12 cellular contexts compared by ENCODE assay signal in the genomic region with DNA sequence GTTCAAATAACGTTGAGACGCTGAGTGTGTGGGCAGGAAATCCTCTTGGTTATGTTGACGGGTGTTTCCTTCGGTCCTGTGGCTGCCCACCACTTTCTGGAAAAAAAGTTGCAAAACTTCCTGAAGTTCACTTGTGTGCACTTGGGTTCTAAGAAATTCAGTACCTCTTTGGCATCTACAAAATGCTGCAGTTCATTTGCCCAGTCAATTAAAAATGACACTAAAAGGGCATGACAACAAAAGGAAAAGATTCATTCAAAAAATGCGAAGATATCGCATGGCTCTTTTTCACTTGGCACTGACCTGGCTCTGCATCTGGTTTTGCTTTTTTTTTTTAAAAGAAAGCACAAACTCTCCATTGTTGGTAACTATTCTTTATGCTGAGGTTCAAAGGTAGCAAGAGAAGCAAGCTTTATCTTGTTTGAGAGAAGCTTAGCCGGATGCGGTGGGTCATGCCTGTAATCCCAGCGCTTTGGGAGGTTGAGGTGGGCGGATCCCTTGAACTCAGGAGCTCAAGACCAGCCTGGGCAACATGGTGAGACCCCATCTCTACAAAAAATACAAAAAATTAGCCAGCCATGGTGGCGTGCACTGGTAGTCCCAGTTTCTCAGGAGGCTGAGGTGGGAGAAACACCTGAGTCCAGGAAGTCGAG. TPM values are rescaled to one million over a fixed set of nuclear protein-coding genes. Genes with fewer than 3 reads are reported as not detected.
A peak's percentile ranks its signal among the peaks of the same experiment; 100 is the strongest.
DNase-seq lines count a peak whose midpoint lies in the region; ATAC-seq and TF ChIP-seq lines count a peak whose summit lies in the region.
"Had no signal": no experiment of that assay in that cellular context is flagged by ENCODE, and none has a peak within 500 bp of the region (broad histone marks: within the 10 kb centered on the region; RNA-seq: fewer than 3 reads in every experiment).

No MANE protein-coding gene starts in this region.

- intact Hi-C loops in CD4-positive, alpha-beta T cell (cut with DNase I, micrococcal nuclease) = loop anchor here (1.0 to 5.0 kb wide), 2 partner anchors 9 to 369 kb away; no protein-coding TSS in a partner anchor

- H3K9me3 Mint-ChIP-seq in CD4-positive, alpha-beta T cell = no peaks in the 10 kb centered on the region
- no peaks in the 10 kb centered on the region for H3K9me3 Mint-ChIP-seq in activated naive CD8-positive, alpha-beta T cell treated with anti-CD3 and anti-CD28 coated beads for 36 hours
- H3K9me3 Mint-ChIP-seq in naive B cell = no peaks in the 10 kb centered on the region
- H3K9me3 Mint-ChIP-seq: memory B cell had no signal

- H3K9me3 ChIP-seq in CD4-positive, alpha-beta T cell (ENCODE audit: control insufficient read depth, low read length) = no peaks in the 10 kb centered on the region
- H3K9me3 ChIP-seq: HAP-1 had no signal

- TF ChIP-seq POLR2A in NB4 (IDR thresholded peaks at IDR 0.05; ENCODE audit: extremely low read depth, insufficient read length) = no peak

- no peak for TF ChIP-seq CTCF in CD4-positive, alpha-beta T cell (IDR thresholded peaks at IDR 0.05)
- TF ChIP-seq CTCF in NB4 (IDR thresholded peaks at IDR 0.05; ENCODE audit: low read depth, low read length) = no peak

- no peaks in the 10 kb centered on the region for H3K27me3 ChIP-seq in CD4-positive, alpha-beta T cell (ENCODE audit: control insufficient read depth, insufficient read depth, low read length)

- ATAC-seq in CD4-positive, alpha-beta T cell (ENCODE audit: poor library complexity) = peak; percentile 68
- ATAC-seq in naive B cell (ENCODE audit: low read depth in 2 of 2) = peak; percentile 37 to 66
- ATAC-seq in HG02970 (IDR thresholded peaks at IDR 0.05; ENCODE audit: low FRiP score, unreplicated experiment) = no peak
- ATAC-seq in HG03095 (IDR thresholded peaks at IDR 0.05; ENCODE audit: unreplicated experiment) = no peak
- no peak for ATAC-seq in GM21367 (IDR thresholded peaks at IDR 0.05; ENCODE audit: unreplicated experiment)

- H3K27ac Mint-ChIP-seq in CD4-positive, alpha-beta T cell = peak overlapping the region; percentile 81
- peak overlapping the region; percentile 84 for H3K27ac Mint-ChIP-seq in activated naive CD8-positive, alpha-beta T cell treated with anti-CD3 and anti-CD28 coated beads for 36 hours
- peak overlapping the region in 1 of 6 donors; percentile 80 for H3K27ac Mint-ChIP-seq in naive B cell
- H3K27ac Mint-ChIP-seq: memory B cell had no signal

- H3K27ac ChIP-seq in CD4-positive, alpha-beta T cell (ENCODE audit: low read depth, low read length) = peak overlapping the region; percentile 48
- H3K27ac ChIP-seq: VCaP had no signal

- H3K4me3 ChIP-seq in NB4 (ENCODE audit: low read depth, low read length) = peak overlapping the region; percentile 48
- H3K4me3 ChIP-seq: HAP-1 had no signal

- H3K27me3 Mint-ChIP-seq in CD4-positive, alpha-beta T cell = no peaks in the 10 kb centered on the region
- no peaks in the 10 kb centered on the region for H3K27me3 Mint-ChIP-seq in activated naive CD8-positive, alpha-beta T cell treated with anti-CD3 and anti-CD28 coated beads for 36 hours
- H3K27me3 Mint-ChIP-seq in naive B cell = no peaks in the 10 kb centered on the region
- H3K27me3 Mint-ChIP-seq: memory B cell had no signal

- peak in 2 of 10 experiments; percentile 20 to 32 for DNase-seq in CD4-positive, alpha-beta T cell
- DNase-seq in NB4 (ENCODE audit: low read depth) = peak; percentile 93
- DNase-seq in activated naive CD8-positive, alpha-beta T cell treated with anti-CD3 and anti-CD28 coated beads for 36 hours = peak; percentile 34
- DNase-seq in naive B cell = no peak
- no peak for DNase-seq in NCI-H510A treated with DMSO at 0.1 percent for 48 hours (lab: John Stamatoyannopoulos, UW)
- DNase-seq: NCI-H1417 treated with DMSO at 0.1 percent for 48 hours had no signal

- peaks cover 10% of the 10 kb centered on the region for H3K36me3 Mint-ChIP-seq in CD4-positive, alpha-beta T cell (ENCODE audit: low read depth)
- H3K36me3 Mint-ChIP-seq in activated naive CD8-positive, alpha-beta T cell treated with anti-CD3 and anti-CD28 coated beads for 36 hours = peaks cover 35% of the 10 kb centered on the region
- no peaks in the 10 kb centered on the region for H3K36me3 Mint-ChIP-seq in naive B cell

- CTCF ChIA-PET in CD4-positive, alpha-beta T cell (lab: Charles Lee) = interaction anchor here (1.2 to 1.9 kb wide), 2 partner anchors 18 to 23 kb away, joined by 3 to 8 read pairs; no protein-coding TSS in a partner anchor

- H3K4me1 Mint-ChIP-seq in CD4-positive, alpha-beta T cell (ENCODE audit: low read depth) = peaks cover 72% of the 10 kb centered on the region
- peaks cover 57% of the 10 kb centered on the region for H3K4me1 Mint-ChIP-seq in activated naive CD8-positive, alpha-beta T cell treated with anti-CD3 and anti-CD28 coated beads for 36 hours
- peaks cover 12 to 30% (median 30%) of the 10 kb centered on the region in 3 donors for H3K4me1 Mint-ChIP-seq in naive B cell

- peak overlapping the region; percentile 69 for H3K4me3 Mint-ChIP-seq in CD4-positive, alpha-beta T cell
- peak overlapping the region; percentile 59 for H3K4me3 Mint-ChIP-seq in activated naive CD8-positive, alpha-beta T cell treated with anti-CD3 and anti-CD28 coated beads for 36 hours
- peak overlapping the region; percentile 69 to 91 (median 86) for H3K4me3 Mint-ChIP-seq in naive B cell

- POLR2A ChIA-PET in CD4-positive, alpha-beta T cell (lab: Charles Lee) = interaction anchor here (0.5 to 5.2 kb wide), 13 partner anchors 10 to 72 kb away, joined by 3 to 161 read pairs (median 5); a partner anchor contains a TSS

RNA-seq across cellular contexts. Expression of a gene that starts 10.6 kb away (rescaled TPM):
- 100 to 1,000 TPM; 180 to 190 TPM for total RNA-seq in CD4-positive, alpha-beta T cell
- total RNA-seq in activated naive CD8-positive, alpha-beta T cell treated with anti-CD3 and anti-CD28 coated beads for 36 hours = 100 to 1,000 TPM; 111 TPM
- polyA plus RNA-seq in naive B cell (ENCODE audit: low read depth in 6 of 6) = 100 to 1,000 TPM in 1 of 6 donors, 10 to 100 TPM in 5; 64.0 to 138 (median 75.1) TPM

RNA-seq across cellular contexts. Expression of a gene that starts 38.5 kb away (rescaled TPM):
- total RNA-seq in CD4-positive, alpha-beta T cell = 10 to 100 TPM; 14.2 to 16.1 TPM
- total RNA-seq in activated naive CD8-positive, alpha-beta T cell treated with anti-CD3 and anti-CD28 coated beads for 36 hours = 10 to 100 TPM; 27.6 to 29.2 TPM
- 10 to 100 TPM in 5 of 6 donors, 1 to 10 TPM in 1; 9.9 to 30.0 (median 19.5) TPM for polyA plus RNA-seq in naive B cell (ENCODE audit: low read depth in 6 of 6)

Comparison
In these comparisons a context has a peak if more than half of its experiments do, and no peak if none do; other contexts are left out.
1. ATAC-seq: peak in CD4-positive, alpha-beta T cell (single experiment) and naive B cell (2 of 2); none in HG02970 (single experiment), HG03095 (single experiment) and GM21367 (single experiment).
2. DNase-seq: peak in NB4 (single experiment) and activated naive CD8-positive, alpha-beta T cell treated with anti-CD3 and anti-CD28 coated beads for 36 hours (single experiment); none in naive B cell (single experiment) and NCI-H510A treated with DMSO at 0.1 percent for 48 hours (single experiment).
3. Peak in every context shown above with its lines, with median percentiles within 50 percentile points of each other: H3K4me3 Mint-ChIP-seq.